15 cellular contexts compared by ENCODE assay signal in the genomic region with DNA sequence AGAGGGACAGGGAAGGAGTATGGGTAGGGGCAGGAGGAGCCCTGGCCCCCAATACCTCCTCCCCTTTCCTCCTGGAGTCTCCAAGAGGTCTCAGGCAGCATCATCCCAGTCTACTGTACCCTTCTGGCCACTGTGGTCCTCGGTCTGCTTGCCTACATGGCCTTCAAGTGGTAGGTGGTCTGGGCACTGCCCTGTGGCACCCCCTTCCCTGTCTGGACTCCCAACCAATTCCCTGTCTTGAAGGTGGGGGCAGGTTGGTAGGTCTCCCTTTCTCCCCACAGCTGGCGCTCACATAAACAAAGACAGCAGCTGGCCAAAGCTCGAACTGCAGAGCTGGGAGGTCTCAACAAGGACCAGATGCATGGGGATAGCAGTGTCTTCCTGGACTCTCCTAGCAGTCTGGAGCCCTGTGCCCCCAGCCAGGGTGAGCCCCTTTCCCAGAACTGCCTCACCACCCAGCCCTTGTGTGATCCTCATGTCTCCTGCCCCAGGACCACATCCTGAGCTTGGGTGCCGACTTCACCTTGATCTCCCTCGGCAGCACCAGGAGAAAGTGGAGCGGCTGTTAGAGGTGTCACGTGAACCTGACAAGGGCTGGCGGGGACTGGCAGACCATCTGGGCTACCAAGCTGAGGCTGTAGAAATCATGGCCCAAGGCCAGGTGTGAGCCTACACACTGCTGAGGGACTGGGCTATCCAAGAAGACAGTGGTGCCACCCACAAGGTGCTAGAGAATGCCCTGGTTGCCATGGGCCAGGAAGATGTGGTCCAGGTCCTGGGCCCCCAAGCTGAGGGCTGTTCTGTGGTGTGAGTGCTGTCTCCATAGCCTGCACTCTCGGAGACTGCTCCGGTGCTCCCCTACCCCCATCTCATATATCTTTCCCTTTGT.
DNase-seq lines count a peak whose midpoint lies in the region; ATAC-seq and TF ChIP-seq lines count a peak whose summit lies in the region.
"Had no signal": no experiment of that assay in that cellular context is flagged by ENCODE, and none has a peak within 500 bp of the region (broad histone marks: within the 10 kb centered on the region; RNA-seq: fewer than 3 reads in every experiment).

No MANE protein-coding gene starts in this region.

- H3K4me1 ChIP-seq in neutrophil (ENCODE audit: control insufficient read depth in 1 of 2, insufficient read depth in 1 of 2, low read depth in 1 of 2, low read length in 1 of 2), result peaks cover 12 to 24% of the 10 kb centered on the region in 2 experiments

- ATAC-seq in GM18517 (IDR thresholded peaks at IDR 0.05; ENCODE audit: unreplicated experiment), result no peak
- ATAC-seq: gastroesophageal sphincter, upper lobe of right lung had no signal

- H3K9me3 ChIP-seq in neutrophil, result no peaks in the 10 kb centered on the region
- H3K9me3 ChIP-seq: gastroesophageal sphincter, Peyer's patch, upper lobe of right lung had no signal

- TF ChIP-seq CTCF in neutrophil (IDR thresholded peaks at IDR 0.05), result no peak

- H3K27me3 ChIP-seq in neutrophil, result no peaks in the 10 kb centered on the region
- H3K27me3 ChIP-seq: gastroesophageal sphincter, Peyer's patch, upper lobe of right lung had no signal

- H3K4me3 ChIP-seq in neutrophil (ENCODE audit: low read depth in 1 of 2, low read length in 1 of 2), result no peak overlapping the region
- H3K4me3 ChIP-seq: gastroesophageal sphincter, Peyer's patch, upper lobe of right lung had no signal

- DNase-seq in NCI-H446 (lab: John Stamatoyannopoulos, UW) (peak; percentile 31 to 66), NCI-H446 treated with DMSO at 0.1 percent for 48 hours (lab: John Stamatoyannopoulos, UW) (no peak), NCI-H1694 (lab: John Stamatoyannopoulos, UW) (peak; percentile 65), cerebellar nuclear complex (lab: John Stamatoyannopoulos, UW) (peak; percentile 83 to 90), MV-4-11 (lab: John Stamatoyannopoulos, UW) (no peak), NCI-H1048 (lab: John Stamatoyannopoulos, UW) (no peak)
- DNase-seq: effector memory CD4-positive, alpha-beta T cell; kidney glomerular epithelial cell; upper lobe of right lung had no signal

- H3K27ac ChIP-seq in neutrophil, result peak overlapping the region; percentile 43
- H3K27ac ChIP-seq: 22Rv1, gastroesophageal sphincter, KMS-11, Peyer's patch, upper lobe of right lung had no signal

- H3K36me3 ChIP-seq in neutrophil, result peaks cover 90% of the 10 kb centered on the region

Comparison
In these comparisons a context has a peak if more than half of its experiments do, and no peak if none do; other contexts are left out.
1. DNase-seq: peak in NCI-H446 (2 of 2), NCI-H1694 (single experiment) and cerebellar nuclear complex (2 of 2); none in NCI-H446 treated with DMSO at 0.1 percent for 48 hours (single experiment), MV-4-11 (single experiment) and NCI-H1048 (single experiment).